Comparison of ENCODE assay signal across 1 cellular context in genomic region chr4:32135642-32136041, GRCh38.
TF ChIP-seq lines count a peak whose summit lies in the region.

No MANE protein-coding gene starts in this region.

TF ChIP-seq in GM23338, 12 proteins besides CTCF, POLR2A, EP300 and RAD21 (continued from another document):
- no peak for TF ChIP-seq REST (IDR thresholded peaks at IDR 0.05; ENCODE audit: unreplicated experiment)
- TF ChIP-seq ZNF462 (CRISPR knock-in tag; IDR thresholded peaks at IDR 0.05), result no peak
- no peak for TF ChIP-seq ETS1 (IDR thresholded peaks at IDR 0.05)
- TF ChIP-seq ZNF114 (CRISPR knock-in tag; IDR thresholded peaks at IDR 0.05), result no peak
- no peak for TF ChIP-seq ZNF331 (CRISPR knock-in tag; IDR thresholded peaks at IDR 0.05; ENCODE audit: low read depth)
- no peak for TF ChIP-seq EZH2phosphoT487 (IDR thresholded peaks at IDR 0.05; ENCODE audit: unreplicated experiment)
- no peak for TF ChIP-seq EZH2 (IDR thresholded peaks at IDR 0.05; ENCODE audit: low read depth, unreplicated experiment)
- no peak for TF ChIP-seq NANOG (IDR thresholded peaks at IDR 0.05; ENCODE audit: borderline replicate concordance)
- TF ChIP-seq POLR2AphosphoS5 (IDR thresholded peaks at IDR 0.05; ENCODE audit: low read depth), result no peak
- TF ChIP-seq CREB1 (CRISPR knock-in tag; IDR thresholded peaks at IDR 0.05; ENCODE audit: low read depth), result no peak
